1 cellular context compared by ENCODE assay signal in the genomic region with DNA sequence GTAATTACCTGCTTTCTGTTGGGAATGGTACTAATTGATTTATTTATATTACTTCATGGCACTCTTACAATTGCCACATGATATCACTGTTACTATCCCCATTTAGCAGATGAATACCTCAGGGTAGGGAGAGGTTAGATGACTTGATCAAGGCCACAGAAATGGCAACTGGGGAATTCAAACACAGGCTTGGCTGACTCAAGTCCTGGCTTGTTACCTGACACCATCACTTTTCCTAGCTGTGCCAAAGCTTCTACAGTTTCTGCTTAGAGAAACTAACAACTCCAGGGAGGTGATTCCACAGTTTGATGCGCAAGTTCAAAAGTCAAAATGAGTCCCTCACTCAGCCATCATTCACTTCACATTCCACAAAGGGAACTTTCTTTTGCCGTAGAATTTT.
TF ChIP-seq lines count a peak whose summit lies in the region.

No MANE protein-coding gene starts in this region.

TF ChIP-seq in WTC11, 78 proteins besides CTCF, POLR2A, EP300 and RAD21 (continued from another document):
- TF ChIP-seq, protein P1, sequence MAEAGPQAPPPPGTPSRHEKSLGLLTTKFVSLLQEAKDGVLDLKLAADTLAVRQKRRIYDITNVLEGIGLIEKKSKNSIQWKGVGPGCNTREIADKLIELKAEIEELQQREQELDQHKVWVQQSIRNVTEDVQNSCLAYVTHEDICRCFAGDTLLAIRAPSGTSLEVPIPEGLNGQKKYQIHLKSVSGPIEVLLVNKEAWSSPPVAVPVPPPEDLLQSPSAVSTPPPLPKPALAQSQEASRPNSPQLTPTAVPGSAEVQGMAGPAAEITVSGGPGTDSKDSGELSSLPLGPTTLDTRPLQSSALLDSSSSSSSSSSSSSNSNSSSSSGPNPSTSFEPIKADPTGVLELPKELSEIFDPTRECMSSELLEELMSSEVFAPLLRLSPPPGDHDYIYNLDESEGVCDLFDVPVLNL (CRISPR knock-in tag; IDR thresholded peaks at IDR 0.05; ENCODE audit: borderline replicate concordance, low read depth): no peak
- TF ChIP-seq CREM (CRISPR knock-in tag; IDR thresholded peaks at IDR 0.05) (no peak), NR3C1 (CRISPR knock-in tag; conservative IDR thresholded peaks at IDR 0.05; ENCODE audit: low read depth) (no peak), ATF6 (CRISPR knock-in tag; IDR thresholded peaks at IDR 0.05) (no peak), ZNF138 (CRISPR knock-in tag; conservative IDR thresholded peaks at IDR 0.05) (no peak), ZMAT4 (CRISPR knock-in tag; IDR thresholded peaks at IDR 0.05) (no peak), ZNF671 (CRISPR knock-in tag; IDR thresholded peaks at IDR 0.05) (no peak), MLX (CRISPR knock-in tag; IDR thresholded peaks at IDR 0.05) (no peak), EMX1 (CRISPR knock-in tag; IDR thresholded peaks at IDR 0.05) (no peak), NR2C2 (CRISPR knock-in tag; IDR thresholded peaks at IDR 0.05) (no peak), MXD4 (CRISPR knock-in tag; IDR thresholded peaks at IDR 0.05; ENCODE audit: borderline replicate concordance) (no peak), GABPB1 (CRISPR knock-in tag; IDR thresholded peaks at IDR 0.05) (no peak), FOXP1 (CRISPR knock-in tag; IDR thresholded peaks at IDR 0.05; ENCODE audit: borderline replicate concordance) (no peak), GRHL2 (CRISPR knock-in tag; IDR thresholded peaks at IDR 0.05; ENCODE audit: insufficient replicate concordance, severe bottlenecking) (no peak), NFE2L1 (CRISPR knock-in tag; IDR thresholded peaks at IDR 0.05) (no peak)
- TF ChIP-seq, protein P2, sequence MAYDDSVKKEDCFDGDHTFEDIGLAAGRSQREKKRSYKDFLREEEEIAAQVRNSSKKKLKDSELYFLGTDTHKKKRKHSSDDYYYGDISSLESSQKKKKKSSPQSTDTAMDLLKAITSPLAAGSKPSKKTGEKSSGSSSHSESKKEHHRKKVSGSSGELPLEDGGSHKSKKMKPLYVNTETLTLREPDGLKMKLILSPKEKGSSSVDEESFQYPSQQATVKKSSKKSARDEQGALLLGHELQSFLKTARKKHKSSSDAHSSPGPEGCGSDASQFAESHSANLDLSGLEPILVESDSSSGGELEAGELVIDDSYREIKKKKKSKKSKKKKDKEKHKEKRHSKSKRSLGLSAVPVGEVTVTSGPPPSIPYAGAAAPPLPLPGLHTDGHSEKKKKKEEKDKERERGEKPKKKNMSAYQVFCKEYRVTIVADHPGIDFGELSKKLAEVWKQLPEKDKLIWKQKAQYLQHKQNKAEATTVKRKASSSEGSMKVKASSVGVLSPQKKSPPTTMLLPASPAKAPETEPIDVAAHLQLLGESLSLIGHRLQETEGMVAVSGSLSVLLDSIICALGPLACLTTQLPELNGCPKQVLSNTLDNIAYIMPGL (CRISPR knock-in tag; IDR thresholded peaks at IDR 0.05): no peak
